Comparison of ENCODE assay signal across 11 cellular contexts in the genomic region with DNA sequence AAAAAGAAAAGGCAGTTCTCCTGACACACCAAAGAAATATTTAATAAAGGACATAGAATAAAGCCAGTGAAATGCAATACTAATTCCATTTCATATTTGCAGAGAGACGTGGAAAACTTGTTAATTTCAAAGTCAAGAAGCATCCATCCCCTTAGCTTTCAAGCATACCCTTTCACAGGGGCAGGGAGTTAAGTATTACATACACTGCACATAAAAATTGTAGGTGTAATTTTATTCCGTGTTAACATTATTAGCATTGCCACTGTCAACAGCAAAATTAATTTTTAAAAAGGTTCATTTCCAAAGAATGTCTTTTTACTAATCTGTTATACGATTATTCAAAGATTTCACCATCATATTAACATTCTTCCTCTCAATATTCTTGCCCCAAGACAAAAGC.
A peak's percentile ranks its signal among the peaks of the same experiment; 100 is the strongest.
DNase-seq lines count a peak whose midpoint lies in the region; ATAC-seq and TF ChIP-seq lines count a peak whose summit lies in the region.
"Had no signal": no experiment of that assay in that cellular context is flagged by ENCODE, and none has a peak within 500 bp of the region (broad histone marks: within the 10 kb centered on the region; RNA-seq: fewer than 3 reads in every experiment).

No MANE protein-coding gene starts in this region.

- TF ChIP-seq POLR2A in heart left ventricle (IDR thresholded peaks at IDR 0.05): no peak

- peak overlapping the region; percentile 27 to 72 (median 58) for H3K4me3 ChIP-seq in heart left ventricle
- peak overlapping the region; percentile 39 for H3K4me3 ChIP-seq in ectodermal cell (ENCODE audit: insufficient read depth, low read depth, low read length)
- peak overlapping the region; percentile 28 to 54 for H3K4me3 ChIP-seq in muscle layer of duodenum (ENCODE audit: low read depth in 1 of 2, low read length in 2 of 2)
- peak overlapping the region; percentile 67 for H3K4me3 ChIP-seq in upper lobe of right lung

- TF ChIP-seq CTCF in heart left ventricle (IDR thresholded peaks at IDR 0.05) (no peak), upper lobe of right lung (IDR thresholded peaks at IDR 0.05) (no peak)

- peaks cover 0 to 3% (median 0%) of the 10 kb centered on the region in 9 donors for H3K36me3 ChIP-seq in heart left ventricle
- H3K36me3 ChIP-seq in ectodermal cell (ENCODE audit: control insufficient read depth, insufficient read depth, low read length): no peaks in the 10 kb centered on the region
- H3K36me3 ChIP-seq in muscle layer of duodenum (ENCODE audit: control insufficient read depth in 1 of 2, insufficient read depth in 2 of 2, low read length in 2 of 2): no peaks in the 10 kb centered on the region
- no peaks in the 10 kb centered on the region for H3K36me3 ChIP-seq in upper lobe of right lung
- H3K36me3 ChIP-seq: BE2C had no signal

- H3K27ac ChIP-seq in heart left ventricle (peak overlapping the region; percentile 69 to 92 (median 86)), ectodermal cell (ENCODE audit: insufficient read depth, low read depth, low read length, poor library complexity, severe bottlenecking) (no peak overlapping the region), muscle layer of duodenum (ENCODE audit: low read length) (peak overlapping the region; percentile 79), upper lobe of right lung (peak overlapping the region; percentile 91)

- no peak for ATAC-seq in heart left ventricle
- no peak for ATAC-seq in left cardiac atrium
- no peak for ATAC-seq in upper lobe of right lung

- H3K9me3 ChIP-seq in heart left ventricle (no peaks in the 10 kb centered on the region), ectodermal cell (ENCODE audit: control insufficient read depth, low read length) (no peaks in the 10 kb centered on the region), muscle layer of duodenum (ENCODE audit: control insufficient read depth in 1 of 2, low read length in 2 of 2) (no peaks in the 10 kb centered on the region), upper lobe of right lung (no peaks in the 10 kb centered on the region)
- H3K9me3 ChIP-seq: BE2C had no signal

- peaks cover 0 to 41% (median 5%) of the 10 kb centered on the region in 12 donors for H3K4me1 ChIP-seq in heart left ventricle
- H3K4me1 ChIP-seq in ectodermal cell (ENCODE audit: control insufficient read depth, insufficient read depth, low read length): peaks cover 8% of the 10 kb centered on the region
- H3K4me1 ChIP-seq in muscle layer of duodenum (ENCODE audit: control insufficient read depth in 1 of 2, insufficient read depth in 2 of 2, low read length in 2 of 2): peaks cover 0 to 23% of the 10 kb centered on the region in 2 donors
- H3K4me1 ChIP-seq in upper lobe of right lung: peaks cover 8% of the 10 kb centered on the region

- intact Hi-C loops in heart left ventricle (cut with DNase I): loop anchor here in 9 of 10 donors (5.0 to 10.0 kb wide), 10 partner anchors 103 to 622 kb away; a partner anchor contains a TSS
- intact Hi-C loops in left cardiac atrium (cut with DNase I): loop anchor here (5.0 kb wide), 2 partner anchors 517 to 597 kb away; a partner anchor contains a TSS
- intact Hi-C loops in upper lobe of right lung (cut with DNase I): loop anchor here (5.0 kb wide), 1 partner anchor 522 kb away; no protein-coding TSS in a partner anchor
- intact Hi-C loops in posterior cingulate gyrus (cut with DNase I): loop anchor here (5.0 kb wide), 1 partner anchor 522 kb away; no protein-coding TSS in a partner anchor

- DNase-seq in heart left ventricle (no peak), left cardiac atrium (no peak), upper lobe of right lung (no peak), NCI-H146 treated with DMSO at 0.1 percent for 48 hours (lab: John Stamatoyannopoulos, UW; ENCODE audit: unreplicated experiment) (no peak), posterior cingulate gyrus (no peak), islet precursor cell (no peak)
- DNase-seq: NCI-H146; stimulated activated CD4-positive, alpha-beta T cell treated with anti-CD3 and anti-CD28 coated beads, Interleukin-4, amount 100 ng/mL, for 24 hours had no signal

- H3K27me3 ChIP-seq in heart left ventricle (peaks cover 0 to 53% (median 44%) of the 10 kb centered on the region in 9 donors), ectodermal cell (ENCODE audit: control insufficient read depth, insufficient read depth, low read length, poor library complexity, severe bottlenecking) (peaks cover 65% of the 10 kb centered on the region), muscle layer of duodenum (ENCODE audit: low read depth, low read length) (peaks cover 42% of the 10 kb centered on the region), upper lobe of right lung (peaks cover 34% of the 10 kb centered on the region)

- 23 to 31% (median 27%) methylated on average over 3 of the region's 3 CpGs for WGBS in heart left ventricle, 4 donors
- WGBS in ectodermal cell, 2 experiments: 17 to 24% methylated on average over 2 of the region's 3 CpGs
